ENCODE assay signal across 8 cellular contexts in genomic region chr17:43714338-43715149, GRCh38. TPM values are rescaled to one million over a fixed set of nuclear protein-coding genes. Genes with fewer than 3 reads are reported as not detected.
DNase-seq lines count a peak whose midpoint lies in the region; ATAC-seq and TF ChIP-seq lines count a peak whose summit lies in the region.
"Had no signal": no experiment of that assay in that cellular context is flagged by ENCODE, and none has a peak within 500 bp of the region (broad histone marks: within the 10 kb centered on the region; RNA-seq: fewer than 3 reads in every experiment).

No MANE protein-coding gene starts in this region.

- intact Hi-C loops in PC-9 (cut with micrococcal nuclease; ENCODE audit: unreplicated experiment): no loop called here
- intact Hi-C loops in prostate gland (cut with DNase I): no loop called here

- H3F3A ChIP-seq in GM23338 (replicated peaks; ENCODE audit: low read depth): no peaks in the 10 kb centered on the region; the same call in 1 of the 2 replicates
- H3F3A ChIP-seq in PC-9 (ENCODE audit: insufficient read depth, low read depth): peaks cover 21% of the 10 kb centered on the region; the same call in 1 of the 2 replicates

- H3K4me1 ChIP-seq in GM23338 (ENCODE audit: insufficient read depth) (peaks cover 19% of the 10 kb centered on the region), PC-9 (replicated peaks; ENCODE audit: insufficient read depth) (peaks cover 31% of the 10 kb centered on the region), parathyroid adenoma (no peaks in the 10 kb centered on the region), prostate gland (replicated peaks) (peaks cover 6% of the 10 kb centered on the region)

- CTCF ChIA-PET in PC-9 (lab: Charles Lee): interaction anchor here (0.5 to 1.2 kb wide), 3 partner anchors 45 to 137 kb away, joined by 4 to 7 read pairs (median 6); no protein-coding TSS in a partner anchor

- H3K27me3 ChIP-seq in GM23338 (ENCODE audit: insufficient read depth) (peaks cover 51% of the 10 kb centered on the region), PC-9 (ENCODE audit: insufficient read depth, low read depth) (no peaks in the 10 kb centered on the region), parathyroid adenoma (ENCODE audit: control insufficient read depth, insufficient read depth, low read length) (no peaks in the 10 kb centered on the region), prostate gland (replicated peaks; ENCODE audit: insufficient read depth) (no peaks in the 10 kb centered on the region)

- POLR2A ChIA-PET in PC-9 (lab: Charles Lee; ENCODE audit: unreplicated experiment): interaction anchor here (0.6 kb wide), 1 partner anchor 941 kb away, joined by 3 read pairs; the partner anchor contains the start of gene VPS25

- TF ChIP-seq CTCF in GM23338 (conservative IDR thresholded peaks at IDR 0.05; ENCODE audit: low read depth in 2 of 2) (no peak), PC-9 (conservative IDR thresholded peaks at IDR 0.05) (no peak), parathyroid adenoma (IDR thresholded peaks at IDR 0.05) (no peak), prostate gland (IDR thresholded peaks at IDR 0.05) (no peak)

- H4K20me1 ChIP-seq in GM23338 (replicated peaks; ENCODE audit: insufficient read depth) (no peaks in the 10 kb centered on the region), PC-9 (ENCODE audit: insufficient read depth) (no peaks in the 10 kb centered on the region)

- H3K9me3 Mint-ChIP-seq in GM23338: no peaks in the 10 kb centered on the region

- peak overlapping the region; percentile 82 for H3K4me3 ChIP-seq in GM23338
- H3K4me3 ChIP-seq in PC-9: peak overlapping the region; percentile 55; the same call in 1 of the 2 replicates
- no peak overlapping the region for H3K4me3 ChIP-seq in parathyroid adenoma (ENCODE audit: low read depth, low read length)
- no peak overlapping the region for H3K4me3 ChIP-seq in prostate gland

- H3K36me3 Mint-ChIP-seq in GM23338 (ENCODE audit: low read depth): no peaks in the 10 kb centered on the region; the same call in 2 of the 3 replicates

- H3K9me2 ChIP-seq in GM23338 (ENCODE audit: insufficient read depth) (no peaks in the 10 kb centered on the region), PC-9 (ENCODE audit: insufficient read depth) (no peaks in the 10 kb centered on the region)

- H3K36me3 ChIP-seq in GM23338 (ENCODE audit: insufficient read depth) (no peaks in the 10 kb centered on the region), PC-9 (ENCODE audit: low read depth) (no peaks in the 10 kb centered on the region), parathyroid adenoma (ENCODE audit: control insufficient read depth, insufficient read depth, low read length) (no peaks in the 10 kb centered on the region), prostate gland (no peaks in the 10 kb centered on the region)

- H3K27ac Mint-ChIP-seq in GM23338: no peak overlapping the region

- H3K9ac ChIP-seq in parathyroid adenoma: no peak overlapping the region

- H3K9me3 ChIP-seq in PC-9 (ENCODE audit: insufficient read depth, low read depth) (no peaks in the 10 kb centered on the region), parathyroid adenoma (ENCODE audit: control insufficient read depth, low read length) (no peaks in the 10 kb centered on the region), prostate gland (no peaks in the 10 kb centered on the region)

- TF ChIP-seq POLR2A in prostate gland (IDR thresholded peaks at IDR 0.05): no peak

- H3K4me1 Mint-ChIP-seq in GM23338: peaks cover 24% of the 10 kb centered on the region; the same call in 2 of the 3 replicates

- H3K4me3 Mint-ChIP-seq in GM23338: peak overlapping the region; percentile 66

- WGBS in prostate gland: 72% methylated on average over 6 of the region's 6 CpGs

- no peak overlapping the region for H3K27ac ChIP-seq in GM23338 (ENCODE audit: low read depth)
- no peak overlapping the region for H3K27ac ChIP-seq in PC-9
- H3K27ac ChIP-seq in parathyroid adenoma: no peak overlapping the region
- no peak overlapping the region for H3K27ac ChIP-seq in prostate gland

- BruUV-seq in PC-9 (replicated peaks; lab: Mats Ljungman, UMichigan): no TSS peak

- H2AFZ ChIP-seq in GM23338: peak overlapping the region; percentile 98
- peak overlapping the region; percentile 85; the same call in 1 of the 2 replicates for H2AFZ ChIP-seq in PC-9
- H2AFZ ChIP-seq in parathyroid adenoma: peak overlapping the region; percentile 87

- DNase-seq in GM23338 (ENCODE audit: low spot score): no peak
- DNase-seq in PC-9: peak in 1 of 2 experiments; percentile 65
- peak; percentile 65 for DNase-seq in dermis blood vessel endothelial cell
- DNase-seq in DMS79 (lab: John Stamatoyannopoulos, UW): no peak
- no peak for DNase-seq in prostate gland (ENCODE audit: low spot score)
- DNase-seq: activated CD4-positive, CD25-positive, alpha-beta regulatory T cell treated with anti-CD3 and anti-CD28 coated beads, Interleukin-2, amount 50 U/mL, for 72 hours had no signal

- H3K4me2 ChIP-seq in GM23338: peak overlapping the region; percentile 92
- peak overlapping the region; percentile 86 for H3K4me2 ChIP-seq in PC-9
- H3K4me2 ChIP-seq in parathyroid adenoma (ENCODE audit: low read length): peak overlapping the region; percentile 82

- H3K27me3 Mint-ChIP-seq in GM23338 (ENCODE audit: insufficient read depth, low read depth, poor library complexity): peaks cover 43% of the 10 kb centered on the region

- no peak for ATAC-seq in GM23338
- ATAC-seq in GM18870 (IDR thresholded peaks at IDR 0.05; ENCODE audit: unreplicated experiment): no peak

- H3K79me2 ChIP-seq in GM23338 (replicated peaks; ENCODE audit: insufficient read depth): no peaks in the 10 kb centered on the region
- H3K79me2 ChIP-seq in PC-9 (ENCODE audit: low read depth): no peaks in the 10 kb centered on the region
- H3K79me2 ChIP-seq in parathyroid adenoma: no peaks in the 10 kb centered on the region

TF ChIP-seq in GM23338, 12 proteins besides CTCF, POLR2A, EP300 and RAD21 (continues in another document):
- TF ChIP-seq, protein P1, sequence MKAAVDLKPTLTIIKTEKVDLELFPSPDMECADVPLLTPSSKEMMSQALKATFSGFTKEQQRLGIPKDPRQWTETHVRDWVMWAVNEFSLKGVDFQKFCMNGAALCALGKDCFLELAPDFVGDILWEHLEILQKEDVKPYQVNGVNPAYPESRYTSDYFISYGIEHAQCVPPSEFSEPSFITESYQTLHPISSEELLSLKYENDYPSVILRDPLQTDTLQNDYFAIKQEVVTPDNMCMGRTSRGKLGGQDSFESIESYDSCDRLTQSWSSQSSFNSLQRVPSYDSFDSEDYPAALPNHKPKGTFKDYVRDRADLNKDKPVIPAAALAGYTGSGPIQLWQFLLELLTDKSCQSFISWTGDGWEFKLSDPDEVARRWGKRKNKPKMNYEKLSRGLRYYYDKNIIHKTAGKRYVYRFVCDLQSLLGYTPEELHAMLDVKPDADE (IDR thresholded peaks at IDR 0.05): no peak
- TF ChIP-seq STAT1 (IDR thresholded peaks at IDR 0.05; ENCODE audit: unreplicated experiment): no peak

RNA-seq across cellular contexts. Expression of gene SOST, which starts 44.0 kb away (rescaled TPM):
- total RNA-seq in GM23338 (2014; rRNA removed; shearing (Covaris generic)): 0.31 TPM in 1 of 2 replicates, not detected in the other
- polyA plus RNA-seq in GM23338 (2016; fragmentation: Nextera tagmentation; extraction: Ambion mirVana): not detected in 2 replicates
- total RNA-seq in PC-9 (2021) (not detected in 2 replicates), dermis blood vessel endothelial cell (0.05 TPM in 1 of 2 replicates, not detected in the other), prostate gland (under 1 TPM in 1 of 2 donors, not detected in 1; 0.18 TPM)

RNA-seq across cellular contexts. Expression of gene MEOX1, which starts 52.8 kb away (rescaled TPM):
- not detected in 2 replicates for total RNA-seq in GM23338 (2014; rRNA removed; shearing (Covaris generic))
- polyA plus RNA-seq in GM23338 (2016; fragmentation: Nextera tagmentation; extraction: Ambion mirVana): not detected in 2 replicates
- 0.25 and 0.72 TPM in 2 replicates for total RNA-seq in PC-9 (2021)
- 0.05 and 1.4 TPM in 2 replicates for total RNA-seq in dermis blood vessel endothelial cell
- total RNA-seq in prostate gland: 1 to 10 TPM; 3.4 to 6.1 TPM

Comparison
In these comparisons a context has a peak if more than half of its experiments do, and no peak if none do; other contexts are left out.
1. H3K4me3 ChIP-seq: peak in GM23338 (single experiment) and PC-9 (single experiment); none in parathyroid adenoma (single experiment) and prostate gland (0 of 2).
2. Peak in every context shown above with its lines, with median percentiles within 50 percentile points of each other: H2AFZ ChIP-seq and H3K4me2 ChIP-seq.